1 cellular context compared by ENCODE assay signal in genomic region chr10:90047243-90047729, GRCh38.
TF ChIP-seq lines count a peak whose summit lies in the region.

No MANE protein-coding gene starts in this region.

TF ChIP-seq in GM12878, 131 proteins besides CTCF, POLR2A, EP300 and RAD21 (continued from another document and continues in another):
- TF ChIP-seq ZNF687 (IDR thresholded peaks at IDR 0.05): no peak
- peak; percentile 56 for TF ChIP-seq KLF5 (IDR thresholded peaks at IDR 0.05; ENCODE audit: partially characterized antibody)
- TF ChIP-seq WRNIP1 (IDR thresholded peaks at IDR 0.05; ENCODE audit: borderline replicate concordance, low read depth, low read length): no peak
- 0 out of 2 replicates have a peak, but pooled peaks have one; percentile 23 for TF ChIP-seq ZNF207 (IDR thresholded peaks at IDR 0.05; ENCODE audit: borderline replicate concordance)
- peak; percentile 40; the same call in 1 of the 2 replicates for TF ChIP-seq MTA3 (IDR thresholded peaks at IDR 0.05; ENCODE audit: borderline replicate concordance, low read length)
- peak; percentile 72; the same call in 1 of the 2 replicates for TF ChIP-seq MEF2A (IDR thresholded peaks at IDR 0.05; ENCODE audit: insufficient read depth, low read depth, low read length)
- no peak for TF ChIP-seq SREBF2 (IDR thresholded peaks at IDR 0.05; ENCODE audit: low read length)
- TF ChIP-seq MAX (IDR thresholded peaks at IDR 0.05; ENCODE audit: low read depth, low read length): no peak
- peak; percentile 83 for TF ChIP-seq RELB (IDR thresholded peaks at IDR 0.05; ENCODE audit: low read depth)
- TF ChIP-seq ELK1 (IDR thresholded peaks at IDR 0.05; ENCODE audit: low read depth, low read length): no peak
- no peak for TF ChIP-seq ESRRA (IDR thresholded peaks at IDR 0.05; ENCODE audit: low read length)
- TF ChIP-seq NR2C1 (IDR thresholded peaks at IDR 0.05): no peak
- no peak for TF ChIP-seq ZNF274 (IDR thresholded peaks at IDR 0.05; ENCODE audit: insufficient read depth, insufficient read length)
- no peak for TF ChIP-seq EZH2 (IDR thresholded peaks at IDR 0.05; ENCODE audit: borderline replicate concordance, control insufficient read depth, low read depth, low read length)
- no peak for TF ChIP-seq NFXL1 (IDR thresholded peaks at IDR 0.05; ENCODE audit: borderline replicate concordance)
- no peak for TF ChIP-seq CEBPZ (IDR thresholded peaks at IDR 0.05; ENCODE audit: low read depth, low read length)
- TF ChIP-seq ZNF217 (IDR thresholded peaks at IDR 0.05): peak; percentile 84; the same call in 1 of the 2 replicates
- TF ChIP-seq NBN (IDR thresholded peaks at IDR 0.05): peak; percentile 98
- TF ChIP-seq HSF1 (IDR thresholded peaks at IDR 0.05; ENCODE audit: low read depth, low read length): no peak
- peak; percentile 80 for TF ChIP-seq PKNOX1 (IDR thresholded peaks at IDR 0.05)
- no peak for TF ChIP-seq ZBTB11 (CRISPR knock-in tag; IDR thresholded peaks at IDR 0.05)
- peak; percentile 83 for TF ChIP-seq BCL11A (IDR thresholded peaks at IDR 0.05; ENCODE audit: low read depth, low read length)
- TF ChIP-seq KAT2A (conservative IDR thresholded peaks at IDR 0.05; ENCODE audit: control insufficient read depth, low read depth, low read length): no peak
- peak; percentile 50 for TF ChIP-seq PAX5 (IDR thresholded peaks at IDR 0.05; ENCODE audit: borderline replicate concordance, low read depth, low read length)
- 0 out of 2 replicates have a peak, but pooled peaks have one; percentile 74 for TF ChIP-seq ZNF592 (IDR thresholded peaks at IDR 0.05)
- TF ChIP-seq SKIL (IDR thresholded peaks at IDR 0.05; ENCODE audit: low read depth, poor library complexity, severe bottlenecking): peak; percentile 74
- TF ChIP-seq GABPA (IDR thresholded peaks at IDR 0.05; ENCODE audit: low read depth): peak; percentile 13; the same call in 1 of the 2 replicates
